7 cellular contexts compared by ENCODE assay signal in the genomic region with DNA sequence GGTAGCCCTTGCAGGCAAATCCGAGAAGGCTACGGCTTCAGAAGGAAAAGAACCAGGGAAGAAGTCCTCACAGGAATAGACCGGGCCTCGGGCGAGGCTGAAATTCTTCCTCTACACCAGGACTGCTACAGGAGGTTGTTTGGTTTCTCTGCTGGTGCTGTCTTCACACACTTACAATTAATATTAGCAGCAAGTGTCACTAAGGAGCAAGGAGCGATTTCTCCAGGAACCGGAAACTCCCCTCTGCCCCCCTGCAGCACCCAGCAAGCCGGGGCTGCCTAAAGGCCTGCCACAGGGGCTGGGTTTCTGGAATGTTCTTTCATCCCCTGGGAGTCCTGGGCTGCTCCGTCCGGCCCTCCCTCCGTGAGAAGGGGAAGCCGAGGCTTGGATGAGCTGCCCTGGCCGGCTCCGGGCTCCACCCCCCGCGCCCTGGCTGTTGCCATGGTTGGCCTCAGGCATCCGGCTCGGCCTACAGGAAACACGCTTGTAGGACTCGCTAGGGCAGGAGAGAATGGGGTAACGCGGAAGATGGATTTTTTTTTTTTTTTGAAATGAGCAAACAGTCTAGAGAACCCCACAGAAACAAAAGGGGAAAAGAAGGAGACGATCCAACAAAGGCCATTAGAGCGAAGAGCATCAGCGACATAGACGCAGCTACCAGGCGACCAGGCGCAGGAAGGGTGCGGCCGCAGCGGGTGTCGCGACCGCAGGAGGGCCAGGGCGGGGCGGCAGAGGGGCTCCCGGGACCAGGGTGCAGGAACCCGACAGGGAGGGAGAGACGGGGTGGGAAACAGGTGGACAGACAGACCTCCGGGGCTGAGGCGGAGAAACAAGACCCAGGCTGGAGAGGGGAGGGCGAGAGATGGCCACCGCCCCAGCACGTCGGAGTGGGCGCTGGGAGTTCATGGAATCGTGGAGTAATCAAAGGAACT. TPM values are rescaled to one million over a fixed set of nuclear protein-coding genes. Genes with fewer than 3 reads are reported as not detected.
A peak's percentile ranks its signal among the peaks of the same experiment; 100 is the strongest.
DNase-seq lines count a peak whose midpoint lies in the region; ATAC-seq, FAIRE-seq and TF ChIP-seq lines count a peak whose summit lies in the region.

No MANE protein-coding gene starts in this region.

- no peak for TF ChIP-seq CTCF in OCI-LY7 (conservative IDR thresholded peaks at IDR 0.05; ENCODE audit: low read length)
- no peak for TF ChIP-seq CTCF in endothelial cell (IDR thresholded peaks at IDR 0.05; ENCODE audit: unreplicated experiment)

- peak overlapping the region; percentile 99 for H3K27ac Mint-ChIP-seq in endothelial cell (ENCODE audit: unreplicated experiment)
- peak overlapping the region in 5 of 9 donors; percentile 7 to 90 (median 71) for H3K27ac Mint-ChIP-seq in naive thymus-derived CD4-positive, alpha-beta T cell

- H3K36me3 ChIP-seq in GM23248 (ENCODE audit: low read depth) (no peaks in the 10 kb centered on the region), OCI-LY7 (ENCODE audit: insufficient read depth, low read length) (no peaks in the 10 kb centered on the region), aorta (ENCODE audit: control insufficient read depth in 1 of 2, insufficient read depth in 2 of 2, low read length in 1 of 2) (no peaks in the 10 kb centered on the region)
- H3K36me3 ChIP-seq in naive thymus-derived CD4-positive, alpha-beta T cell (ENCODE audit: control insufficient read depth in 2 of 3, insufficient read depth in 3 of 3, low read length in 3 of 3) = no peaks in the 10 kb centered on the region

- H3K27me3 ChIP-seq in GM23248 (replicated peaks; ENCODE audit: insufficient read depth) (no peaks in the 10 kb centered on the region; the same call in 1 of the 2 replicates), aorta (ENCODE audit: control insufficient read depth in 1 of 2, insufficient read depth in 2 of 2, low read length in 1 of 2) (no peaks in the 10 kb centered on the region)
- no peaks in the 10 kb centered on the region for H3K27me3 ChIP-seq in naive thymus-derived CD4-positive, alpha-beta T cell (ENCODE audit: control insufficient read depth in 2 of 2, insufficient read depth in 2 of 2, low read length in 2 of 2)

- H3K9me3 Mint-ChIP-seq in endothelial cell (ENCODE audit: unreplicated experiment) = no peaks in the 10 kb centered on the region
- H3K9me3 Mint-ChIP-seq in naive thymus-derived CD4-positive, alpha-beta T cell = peaks cover 0 to 1% (median 0%) of the 10 kb centered on the region in 11 donors

- H4K20me1 ChIP-seq in GM23248 (ENCODE audit: insufficient read depth) (no peaks in the 10 kb centered on the region), OCI-LY7 (ENCODE audit: insufficient read depth, low read length) (no peaks in the 10 kb centered on the region)

- in situ Hi-C loops in GM23248 (cut with MboI) = no loop called here

- H3K27me3 Mint-ChIP-seq in endothelial cell (ENCODE audit: unreplicated experiment) = peaks cover 21% of the 10 kb centered on the region
- H3K27me3 Mint-ChIP-seq in naive thymus-derived CD4-positive, alpha-beta T cell = peaks cover 26 to 44% (median 40%) of the 10 kb centered on the region in 5 donors

- peak overlapping the region; percentile 67 for H3K4me3 ChIP-seq in GM23248
- H3K4me3 ChIP-seq in OCI-LY7 (ENCODE audit: low read depth, low read length, poor library complexity, severe bottlenecking) = no peak overlapping the region
- H3K4me3 ChIP-seq in naive thymus-derived CD4-positive, alpha-beta T cell (ENCODE audit: low read length) = peak overlapping the region; percentile 52
- H3K4me3 ChIP-seq in aorta (ENCODE audit: low read length in 2 of 2) = peak overlapping the region; percentile 5 to 16

- POLR2A ChIA-PET in OCI-LY7 (lab: Charles Lee) = no interaction called here
- POLR2A ChIA-PET in naive thymus-derived CD4-positive, alpha-beta T cell (lab: Charles Lee) = no interaction called here

- H3K27ac ChIP-seq in GM23248 (no peak overlapping the region), OCI-LY7 (ENCODE audit: low read depth, low read length, poor library complexity, severe bottlenecking) (no peak overlapping the region), aorta (ENCODE audit: low read depth in 1 of 2, low read length in 2 of 2) (no peak overlapping the region)
- no peak overlapping the region for H3K27ac ChIP-seq in naive thymus-derived CD4-positive, alpha-beta T cell (ENCODE audit: low read depth, low read length)

- H3K4me1 ChIP-seq in GM23248 (ENCODE audit: insufficient read depth) (no peaks in the 10 kb centered on the region), OCI-LY7 (ENCODE audit: insufficient read depth, low read length, poor library complexity, severe bottlenecking) (no peaks in the 10 kb centered on the region), aorta (ENCODE audit: control insufficient read depth in 1 of 2, insufficient read depth in 2 of 2, low read length in 2 of 2) (no peaks in the 10 kb centered on the region)
- peaks cover 0 to 4% of the 10 kb centered on the region in 2 donors for H3K4me1 ChIP-seq in naive thymus-derived CD4-positive, alpha-beta T cell (ENCODE audit: control insufficient read depth in 2 of 2, insufficient read depth in 2 of 2, low read length in 2 of 2)

- BruUV-seq in OCI-LY7 (replicated peaks; lab: Mats Ljungman, UMichigan) = no TSS peak

- peaks cover 7% of the 10 kb centered on the region for H3K36me3 Mint-ChIP-seq in endothelial cell (ENCODE audit: low read depth, unreplicated experiment)
- peaks cover 0 to 6% (median 0%) of the 10 kb centered on the region in 5 donors for H3K36me3 Mint-ChIP-seq in naive thymus-derived CD4-positive, alpha-beta T cell

- H3K9ac ChIP-seq in GM23248 = peak overlapping the region; percentile 14; the same call in 1 of the 2 replicates

- 16 to 20% methylated on average over 38 to 47 of the region's 47 CpGs for WGBS in GM23248 (ENCODE audit: low coverage in 1 of 2, low lambda C conversion rate in 2 of 2, missing lambda C conversion rate in 2 of 2), 2 experiments
- 18 to 23% methylated on average over 41 to 47 of the region's 47 CpGs for WGBS in aorta, 2 donors

- intact Hi-C loops in OCI-LY7 (cut with micrococcal nuclease; ENCODE audit: unreplicated experiment) (no loop called here), aorta (cut with DNase I) (no loop called here)
- intact Hi-C loops in naive thymus-derived CD4-positive, alpha-beta T cell (cut with micrococcal nuclease) = no loop called here

- H3F3A ChIP-seq in GM23248 (ENCODE audit: insufficient read depth) = no peaks in the 10 kb centered on the region

- H3K4me3 Mint-ChIP-seq in endothelial cell (ENCODE audit: unreplicated experiment) = peak overlapping the region; percentile 90
- peak overlapping the region; percentile 64 to 92 (median 85) for H3K4me3 Mint-ChIP-seq in naive thymus-derived CD4-positive, alpha-beta T cell

- H3K4me1 Mint-ChIP-seq in endothelial cell (ENCODE audit: unreplicated experiment) = peaks cover 66% of the 10 kb centered on the region
- peaks cover 13 to 21% (median 17%) of the 10 kb centered on the region in 7 donors for H3K4me1 Mint-ChIP-seq in naive thymus-derived CD4-positive, alpha-beta T cell

- no peaks in the 10 kb centered on the region for H3K9me2 ChIP-seq in GM23248 (ENCODE audit: insufficient read depth)
- no peaks in the 10 kb centered on the region for H3K9me2 ChIP-seq in OCI-LY7 (ENCODE audit: insufficient read depth, low read length)

- DNase-seq in GM18507 (ENCODE audit: extremely low spot score, insufficient read length, low read depth) = peak; percentile 68
- DNase-seq in GM23248 = peak; percentile 57
- DNase-seq in OCI-LY7 (ENCODE audit: low spot score) = no peak
- DNase-seq in endothelial cell (ENCODE audit: low spot score) = peak; percentile 89
- peak in 1 of 9 donors; percentile 21 for DNase-seq in naive thymus-derived CD4-positive, alpha-beta T cell
- DNase-seq in aorta = peak; percentile 79 to 88
- no peak for DNase-seq in islet precursor cell

- ATAC-seq in naive thymus-derived CD4-positive, alpha-beta T cell = peak; percentile 68
- peak; percentile 63 for ATAC-seq in aorta (ENCODE audit: low FRiP score)

- no peaks in the 10 kb centered on the region for H3K79me2 ChIP-seq in GM23248 (ENCODE audit: insufficient read depth)
- no peaks in the 10 kb centered on the region for H3K79me2 ChIP-seq in OCI-LY7 (ENCODE audit: insufficient read depth, low read depth, low read length)

- H3K4me2 ChIP-seq in GM23248 (ENCODE audit: unreplicated experiment) = peak overlapping the region; percentile 89
- H3K4me2 ChIP-seq in OCI-LY7 (ENCODE audit: low read length) = peak overlapping the region; percentile 4; the same call in 1 of the 2 replicates

- H3K9me3 ChIP-seq in GM23248 (ENCODE audit: low read depth) = no peaks in the 10 kb centered on the region
- H3K9me3 ChIP-seq in OCI-LY7 (ENCODE audit: low read length) = no peaks in the 10 kb centered on the region
- H3K9me3 ChIP-seq in naive thymus-derived CD4-positive, alpha-beta T cell (ENCODE audit: control insufficient read depth in 2 of 3, low read length in 3 of 3) = no peaks in the 10 kb centered on the region
- H3K9me3 ChIP-seq in aorta (ENCODE audit: control insufficient read depth, low read length) = no peaks in the 10 kb centered on the region

- peak; percentile 84 for FAIRE-seq in GM18507 (lab: Jason Lieb, UNC)

- H2AFZ ChIP-seq in GM23248 (peak overlapping the region; percentile 94), OCI-LY7 (ENCODE audit: low read length) (no peak overlapping the region; the same call in 1 of the 2 replicates)

- CTCF ChIA-PET in OCI-LY7 (lab: Charles Lee; ENCODE audit: unreplicated experiment) = no interaction called here
- CTCF ChIA-PET in naive thymus-derived CD4-positive, alpha-beta T cell (lab: Charles Lee) = no interaction called here

RNA-seq across cellular contexts. Expression of a gene that starts 33.0 kb away (rescaled TPM):
- not detected in 2 replicates for total RNA-seq in GM23248 (2014; rRNA removed; shearing (Covaris generic))
- polyA plus RNA-seq in GM23248 (2016; fragmentation: Nextera tagmentation; extraction: Ambion mirVana) (not detected in 2 replicates), aorta (not detected)
- not detected in 2 replicates for total RNA-seq in OCI-LY7 (2014; rRNA removed; shearing (Covaris generic))
- total RNA-seq in OCI-LY7 (2022) (not detected in 2 replicates), endothelial cell (ENCODE audit: unreplicated experiment) (2.1 TPM), aorta (not detected)
- not detected for total RNA-seq in naive thymus-derived CD4-positive, alpha-beta T cell
- not detected for polyA plus RNA-seq in naive thymus-derived CD4-positive, alpha-beta T cell

RNA-seq across cellular contexts. Expression of a gene that starts 55.4 kb away (rescaled TPM):
- total RNA-seq in GM23248 (2014; rRNA removed; shearing (Covaris generic)) = not detected in 2 replicates
- polyA plus RNA-seq in GM23248 (2016; fragmentation: Nextera tagmentation; extraction: Ambion mirVana) (not detected in 2 replicates), aorta (not detected)
- not detected in 2 replicates for total RNA-seq in OCI-LY7 (2014; rRNA removed; shearing (Covaris generic))
- total RNA-seq in OCI-LY7 (2022) (not detected in 2 replicates), endothelial cell (ENCODE audit: unreplicated experiment) (not detected), aorta (not detected)
- not detected for total RNA-seq in naive thymus-derived CD4-positive, alpha-beta T cell
- not detected for polyA plus RNA-seq in naive thymus-derived CD4-positive, alpha-beta T cell

Comparison
In these comparisons a context has a peak if more than half of its experiments do, and no peak if none do; other contexts are left out.
1. DNase-seq: peak in GM18507 (single experiment), GM23248 (single experiment), endothelial cell (single experiment) and aorta (2 of 2); none in OCI-LY7 (single experiment) and islet precursor cell (single experiment).